In the genomic region with DNA sequence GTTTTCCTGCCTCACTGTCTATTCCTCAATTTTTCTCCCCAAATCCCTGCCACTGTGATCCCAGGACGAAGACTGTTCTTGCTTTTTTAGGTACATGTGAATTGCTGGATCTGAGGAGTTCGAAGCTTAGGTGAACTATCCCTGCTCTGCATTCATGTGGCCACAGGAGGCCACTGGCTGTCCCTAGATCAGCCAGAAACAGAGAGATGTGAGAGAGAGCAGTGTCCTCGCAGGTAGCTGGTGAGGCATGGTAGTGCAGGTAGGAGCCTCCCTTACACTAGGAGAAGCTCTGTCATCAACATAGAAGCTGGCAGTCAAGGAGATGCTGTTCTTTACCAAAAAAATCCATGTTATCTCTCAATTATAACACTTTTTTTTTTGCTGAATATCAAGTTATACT, we compare ENCODE assay signal across 12 cellular contexts.
A peak's percentile ranks its signal among the peaks of the same experiment; 100 is the strongest.
DNase-seq lines count a peak whose midpoint lies in the region; ATAC-seq, FAIRE-seq and TF ChIP-seq lines count a peak whose summit lies in the region.
"Had no signal": no experiment of that assay in that cellular context is flagged by ENCODE, and none has a peak within 500 bp of the region (broad histone marks: within the 10 kb centered on the region; RNA-seq: fewer than 3 reads in every experiment).

No MANE protein-coding gene starts in this region.

- no peak overlapping the region for H2BK5ac ChIP-seq in IMR-90 (ENCODE audit: low read depth, low read length, poor library complexity, severe bottlenecking)

- H4K91ac ChIP-seq in IMR-90 (ENCODE audit: insufficient read depth, low read depth, low read length): no peak overlapping the region

- peaks cover 10% of the 10 kb centered on the region for H3F3A ChIP-seq in GM23248 (ENCODE audit: insufficient read depth)

- ATAC-seq in IMR-90 (ENCODE audit: low read depth): no peak
- peak; percentile 55 for ATAC-seq in activated CD8-positive, alpha-beta T cell treated with anti-CD3 and anti-CD28 coated beads, Interleukin-2, amount 10 ng/mL, durations not matched to agents 7 days and 5 days
- ATAC-seq in naive thymus-derived CD4-positive, alpha-beta T cell: peak; percentile 52

- in situ Hi-C loops in IMR-90 (cut with MboI; ENCODE audit: low sequenced_read_pairs): loop anchor here (5.0 to 10.0 kb wide), 2 partner anchors 134 to 1441 kb away; no protein-coding TSS in a partner anchor
- in situ Hi-C loops in GM23248 (cut with MboI): loop anchor here (25.0 kb wide), 1 partner anchor 1444 kb away; the partner anchor contains the start of gene PLPP3

- no peak for TF ChIP-seq CTCF in IMR-90 (conservative IDR thresholded peaks at IDR 0.05; ENCODE audit: low read depth, low read length)

- intact Hi-C loops in IMR-90 (cut with micrococcal nuclease): loop anchor here (10.0 kb wide), 2 partner anchors 531 to 1441 kb away; no protein-coding TSS in a partner anchor
- intact Hi-C loops in naive thymus-derived CD4-positive, alpha-beta T cell (cut with micrococcal nuclease): loop anchor here in 1 of 2 donors (10.0 kb wide), 1 partner anchor 1561 kb away; no protein-coding TSS in a partner anchor

- peak overlapping the region; percentile 16; the same call in 1 of the 2 replicates for H3K23ac ChIP-seq in IMR-90 (ENCODE audit: low read depth, low read length)

- no peak overlapping the region for H3K27ac ChIP-seq in IMR-90 (ENCODE audit: insufficient read depth, low read length)
- H3K27ac ChIP-seq in naive thymus-derived CD4-positive, alpha-beta T cell (ENCODE audit: low read depth, low read length): peak overlapping the region; percentile 21
- H3K27ac ChIP-seq in GM23248: no peak overlapping the region

- H3K4me2 ChIP-seq in IMR-90 (ENCODE audit: low read depth, low read length): no peak overlapping the region
- H3K4me2 ChIP-seq in GM23248 (ENCODE audit: unreplicated experiment): no peak overlapping the region

- no peak overlapping the region for H3K4ac ChIP-seq in IMR-90 (ENCODE audit: low read depth, low read length)

- POLR2A ChIA-PET in IMR-90 (lab: Charles Lee; ENCODE audit: unreplicated experiment): no interaction called here
- POLR2A ChIA-PET in activated CD8-positive, alpha-beta T cell treated with anti-CD3 and anti-CD28 coated beads, Interleukin-2, amount 10 ng/mL, durations not matched to agents 7 days and 5 days (lab: Charles Lee): interaction anchor here (1.2 kb wide), 1 partner anchor 71 kb away, joined by 3 read pairs; no protein-coding TSS in a partner anchor
- POLR2A ChIA-PET in naive thymus-derived CD4-positive, alpha-beta T cell (lab: Charles Lee): interaction anchor here (0.5 to 1.1 kb wide), 3 partner anchors 10 to 868 kb away, joined by 3 read pairs; no protein-coding TSS in a partner anchor

- H3K36me3 ChIP-seq in IMR-90 (ENCODE audit: control insufficient read depth, insufficient read depth, low read length) (peaks cover 22% of the 10 kb centered on the region), GM23248 (ENCODE audit: low read depth) (peaks cover 64% of the 10 kb centered on the region)
- peaks cover 15 to 49% (median 30%) of the 10 kb centered on the region in 3 experiments for H3K36me3 ChIP-seq in naive thymus-derived CD4-positive, alpha-beta T cell (ENCODE audit: control insufficient read depth in 2 of 3, insufficient read depth in 3 of 3, low read length in 3 of 3)

- no peak overlapping the region for H4K5ac ChIP-seq in IMR-90 (ENCODE audit: low read depth, low read length)

- no peak for TF ChIP-seq POLR2A in IMR-90 (IDR thresholded peaks at IDR 0.05; ENCODE audit: low read depth, low read length)

- no peak overlapping the region for H2BK120ac ChIP-seq in IMR-90 (ENCODE audit: low read depth, low read length)

- H3K14ac ChIP-seq in IMR-90 (replicated peaks; ENCODE audit: low read depth, low read length): no peak overlapping the region

- H3K9ac ChIP-seq in IMR-90 (ENCODE audit: low read depth, low read length) (no peak overlapping the region), GM23248 (no peak overlapping the region)

- peaks cover 0 to 4% of the 10 kb centered on the region in 2 experiments; a peak in 1 of 4 replicates for H3K79me1 ChIP-seq in IMR-90 (ENCODE audit: low read depth in 1 of 2, low read length in 2 of 2)

- DNase-seq in SIG-M5 treated with dmso at 0.1 percent for 504 hours (lab: John Stamatoyannopoulos, UW; ENCODE audit: unreplicated experiment): peak; percentile 21
- DNase-seq in SIG-M5 (lab: John Stamatoyannopoulos, UW): no peak
- no peak for DNase-seq in IMR-90
- no peak for DNase-seq in activated CD8-positive, alpha-beta T cell treated with anti-CD3 and anti-CD28 coated beads, Interleukin-2, amount 10 ng/mL, durations not matched to agents 7 days and 5 days
- peak in 4 of 9 donors; percentile 18 to 28 (median 24) for DNase-seq in naive thymus-derived CD4-positive, alpha-beta T cell
- DNase-seq in GM23248: no peak
- no peak for DNase-seq in RCC 7860 (ENCODE audit: low spot score)
- DNase-seq in CD1c-positive myeloid dendritic cell (ENCODE audit: extremely low spot score): no peak
- DNase-seq: KG1; stimulated activated CD4-positive, alpha-beta T cell treated with anti-CD3 and anti-CD28 coated beads, Interleukin-2, amount 100 ng/mL, for 48 hours had no signal

- no CpG with 5 or more reads among the region's 3 CpGs for WGBS in IMR-90 (ENCODE audit: extremely low coverage in 2 of 2, insufficient read length in 1 of 2), 2 experiments
- WGBS in GM23248 (ENCODE audit: low coverage in 1 of 2, low lambda C conversion rate in 2 of 2, missing lambda C conversion rate in 2 of 2), 2 experiments: 82 to 87% methylated on average over 3 of the region's 3 CpGs

- no peaks in the 10 kb centered on the region for H3K9me3 ChIP-seq in IMR-90 (ENCODE audit: control insufficient read depth, insufficient read depth, low read length)
- no peaks in the 10 kb centered on the region for H3K9me3 ChIP-seq in naive thymus-derived CD4-positive, alpha-beta T cell (ENCODE audit: control insufficient read depth in 2 of 3, low read length in 3 of 3)
- no peaks in the 10 kb centered on the region for H3K9me3 ChIP-seq in GM23248 (ENCODE audit: low read depth)

- H3K9me3 Mint-ChIP-seq in activated CD8-positive, alpha-beta T cell treated with anti-CD3 and anti-CD28 coated beads, Interleukin-2, amount 10 ng/mL, durations not matched to agents 7 days and 5 days (ENCODE audit: insufficient read depth): no peaks in the 10 kb centered on the region
- no peaks in the 10 kb centered on the region for H3K9me3 Mint-ChIP-seq in naive thymus-derived CD4-positive, alpha-beta T cell
- H3K9me3 Mint-ChIP-seq: CD14-positive monocyte had no signal

- peaks cover 51% of the 10 kb centered on the region for H3K36me3 Mint-ChIP-seq in activated CD8-positive, alpha-beta T cell treated with anti-CD3 and anti-CD28 coated beads, Interleukin-2, amount 10 ng/mL, durations not matched to agents 7 days and 5 days (ENCODE audit: low read depth)
- H3K36me3 Mint-ChIP-seq in naive thymus-derived CD4-positive, alpha-beta T cell: peaks cover 5 to 35% (median 23%) of the 10 kb centered on the region in 5 donors

- no peaks in the 10 kb centered on the region for H3K79me2 ChIP-seq in GM23248 (ENCODE audit: insufficient read depth)

- no peaks in the 10 kb centered on the region for H3K4me1 ChIP-seq in IMR-90 (ENCODE audit: control insufficient read depth, insufficient read depth, low read length)
- peaks cover 0 to 5% of the 10 kb centered on the region in 2 donors for H3K4me1 ChIP-seq in naive thymus-derived CD4-positive, alpha-beta T cell (ENCODE audit: control insufficient read depth in 2 of 2, insufficient read depth in 2 of 2, low read length in 2 of 2)
- H3K4me1 ChIP-seq in GM23248 (ENCODE audit: insufficient read depth): 0 out of 2 replicates have a peak, but pooled peaks cover 13% of the 10 kb centered on the region

- H3K4me3 ChIP-seq in IMR-90 (ENCODE audit: insufficient read depth, low read depth, low read length) (no peak overlapping the region), GM23248 (no peak overlapping the region)
- no peak overlapping the region for H3K4me3 ChIP-seq in naive thymus-derived CD4-positive, alpha-beta T cell (ENCODE audit: low read length)
- H3K4me3 ChIP-seq: lung had no signal

- H3K56ac ChIP-seq in IMR-90 (ENCODE audit: extremely low read depth, insufficient read depth, low read length): no peak overlapping the region

- dilution Hi-C loops in IMR-90 (cut with HindIII; ENCODE audit: low sequenced_read_pairs, unreplicated experiment): no loop called here

- H3K4me1 Mint-ChIP-seq in activated CD8-positive, alpha-beta T cell treated with anti-CD3 and anti-CD28 coated beads, Interleukin-2, amount 10 ng/mL, durations not matched to agents 7 days and 5 days (ENCODE audit: low read depth): peaks cover 14% of the 10 kb centered on the region
- peaks cover 0 to 19% (median 16%) of the 10 kb centered on the region in 7 donors for H3K4me1 Mint-ChIP-seq in naive thymus-derived CD4-positive, alpha-beta T cell

- H3K9me1 ChIP-seq in IMR-90 (ENCODE audit: insufficient read depth, low read length): 0 out of 2 replicates have a peak, but pooled peaks cover 3% of the 10 kb centered on the region

- no peaks in the 10 kb centered on the region for H4K20me1 ChIP-seq in IMR-90 (ENCODE audit: insufficient read depth, low read length)
- H4K20me1 ChIP-seq in GM23248 (ENCODE audit: insufficient read depth): no peaks in the 10 kb centered on the region

- H3K27me3 Mint-ChIP-seq in activated CD8-positive, alpha-beta T cell treated with anti-CD3 and anti-CD28 coated beads, Interleukin-2, amount 10 ng/mL, durations not matched to agents 7 days and 5 days (ENCODE audit: low read depth): no peaks in the 10 kb centered on the region
- no peaks in the 10 kb centered on the region for H3K27me3 Mint-ChIP-seq in naive thymus-derived CD4-positive, alpha-beta T cell

- no TSS peak for BruUV-seq in IMR-90 (replicated peaks; lab: Mats Ljungman, UMichigan)

- no peak for FAIRE-seq in RCC 7860 (lab: Jason Lieb, UNC)

- no peak overlapping the region for H2AK5ac ChIP-seq in IMR-90 (ENCODE audit: low read depth, low read length)

- H3K27me3 ChIP-seq in IMR-90 (ENCODE audit: control insufficient read depth, insufficient read depth, low read length): no peaks in the 10 kb centered on the region
- H3K27me3 ChIP-seq in naive thymus-derived CD4-positive, alpha-beta T cell (ENCODE audit: control insufficient read depth in 2 of 2, insufficient read depth in 2 of 2, low read length in 2 of 2): no peaks in the 10 kb centered on the region
- no peaks in the 10 kb centered on the region for H3K27me3 ChIP-seq in GM23248 (replicated peaks; ENCODE audit: insufficient read depth)

- H3K27ac Mint-ChIP-seq in activated CD8-positive, alpha-beta T cell treated with anti-CD3 and anti-CD28 coated beads, Interleukin-2, amount 10 ng/mL, durations not matched to agents 7 days and 5 days: no peak overlapping the region
- H3K27ac Mint-ChIP-seq in naive thymus-derived CD4-positive, alpha-beta T cell: peak overlapping the region in 8 of 9 donors; percentile 6 to 88 (median 42)

- H2BK15ac ChIP-seq in IMR-90 (ENCODE audit: low read depth, low read length): no peak overlapping the region

- H2AK9ac ChIP-seq in IMR-90 (replicated peaks; ENCODE audit: low read depth, low read length, poor library complexity): no peak overlapping the region

- no peaks in the 10 kb centered on the region for H3K9me2 ChIP-seq in GM23248 (ENCODE audit: insufficient read depth)

- no peak overlapping the region for H3K18ac ChIP-seq in IMR-90 (ENCODE audit: low read depth, low read length)

- H3K4me3 Mint-ChIP-seq in activated CD8-positive, alpha-beta T cell treated with anti-CD3 and anti-CD28 coated beads, Interleukin-2, amount 10 ng/mL, durations not matched to agents 7 days and 5 days: no peak overlapping the region
- H3K4me3 Mint-ChIP-seq in naive thymus-derived CD4-positive, alpha-beta T cell: no peak overlapping the region
- H3K4me3 Mint-ChIP-seq: CD14-positive monocyte had no signal

- TF ChIP-seq RAD21 in IMR-90 (IDR thresholded peaks at IDR 0.05; ENCODE audit: low read length): no peak

- CTCF ChIA-PET in IMR-90 (lab: Yijun Ruan, JAX): interaction anchor here (0.6 to 2.5 kb wide), 7 partner anchors 10 to 655 kb away, joined by 3 to 11 read pairs (median 4); no protein-coding TSS in a partner anchor
- CTCF ChIA-PET in activated CD8-positive, alpha-beta T cell treated with anti-CD3 and anti-CD28 coated beads, Interleukin-2, amount 10 ng/mL, durations not matched to agents 7 days and 5 days (lab: Charles Lee): interaction anchor here (0.6 to 4.6 kb wide), 25 partner anchors 9 to 1440 kb away, joined by 3 to 48 read pairs (median 4); partner anchors contain the start of gene USP24
- CTCF ChIA-PET in naive thymus-derived CD4-positive, alpha-beta T cell (lab: Charles Lee): interaction anchor here (0.6 to 6.7 kb wide), 6 partner anchors 9 to 135 kb away, joined by 3 to 78 read pairs (median 7); no protein-coding TSS in a partner anchor

- no peak overlapping the region for H4K8ac ChIP-seq in IMR-90 (ENCODE audit: low read depth in 2 of 2, low read length in 2 of 2)

- H2AFZ ChIP-seq in IMR-90 (replicated peaks; ENCODE audit: low read length, poor library complexity): no peak overlapping the region
- H2AFZ ChIP-seq in GM23248: no peak overlapping the region

- H2BK20ac ChIP-seq in IMR-90 (ENCODE audit: low read depth, low read length): no peak overlapping the region
